In the genomic region with DNA sequence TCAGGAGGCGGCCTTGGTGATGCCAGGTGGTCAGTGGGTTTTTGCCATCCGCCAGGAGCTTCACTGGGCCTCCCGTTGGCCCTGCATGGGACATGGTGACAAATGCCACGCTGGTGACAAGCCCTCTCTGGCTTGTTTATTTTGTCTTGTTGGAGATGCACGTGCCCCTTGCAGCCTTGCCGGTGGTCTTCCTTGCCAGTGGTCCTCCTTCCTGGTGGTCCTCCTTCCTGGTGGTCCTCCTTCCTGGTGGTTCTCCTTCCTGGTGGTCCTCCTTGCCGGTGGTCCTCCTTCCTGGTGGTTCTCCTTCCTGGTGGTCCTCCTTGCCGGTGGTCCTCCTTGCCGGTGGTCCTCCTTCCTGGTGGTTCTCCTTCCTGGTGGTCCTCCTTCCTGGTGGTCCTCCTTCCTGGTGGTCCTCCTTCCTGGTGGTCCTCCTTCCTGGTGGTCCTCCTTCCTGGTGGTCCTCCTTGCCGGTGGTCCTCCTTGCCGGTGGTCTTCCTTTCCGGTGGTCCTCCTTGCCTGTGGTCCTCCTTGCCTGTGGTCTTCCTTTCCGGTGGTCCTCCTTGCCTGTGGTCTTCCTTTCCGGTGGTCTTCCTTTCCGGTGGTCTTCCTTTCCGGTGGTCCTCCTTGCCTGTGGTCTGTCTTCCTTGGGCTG, we compare ENCODE assay signal across 1 cellular context. TPM values are rescaled to one million over a fixed set of nuclear protein-coding genes. Genes with fewer than 3 reads are reported as not detected.
"Had no signal": no experiment of that assay in that cellular context is flagged by ENCODE, and none has a peak within 500 bp of the region (broad histone marks: within the 10 kb centered on the region; RNA-seq: fewer than 3 reads in every experiment).

No MANE protein-coding gene starts in this region.

RNA-seq across cellular contexts. Expression of a gene that starts 16.9 kb away (rescaled TPM):
- total RNA-seq: GM23248 had no signal
- polyA plus RNA-seq: GM23248 had no signal
